In genomic region chr17:74972973-74973328, GRCh38 we compare ENCODE assay signal across 8 cellular contexts. TPM values are rescaled to one million over a fixed set of nuclear protein-coding genes. Genes with fewer than 3 reads are reported as not detected.
DNase-seq lines count a peak whose midpoint lies in the region; ATAC-seq, FAIRE-seq and TF ChIP-seq lines count a peak whose summit lies in the region.

No MANE protein-coding gene starts in this region.

- TF ChIP-seq POLR2A in HepG2 (IDR thresholded peaks at IDR 0.05; ENCODE audit: insufficient read depth in 1 of 2, low read depth in 2 of 2, low read length in 2 of 2): no peak

- H3K36me3 ChIP-seq in SK-N-SH (replicated peaks in 1 of 2; ENCODE audit: control insufficient read depth in 1 of 2, insufficient read depth in 2 of 2, low read length in 1 of 2) (no peaks in the 10 kb centered on the region), HepG2 (replicated peaks in 1 of 2; ENCODE audit: control insufficient read depth in 1 of 2, insufficient read depth in 2 of 2, low read length in 2 of 2) (no peaks in the 10 kb centered on the region)

- H3K9me3 Mint-ChIP-seq in activated naive CD8-positive, alpha-beta T cell treated with anti-CD3 and anti-CD28 coated beads, Interleukin-2, amount 10 ng/mL, durations not matched to agents 7 days and 5 days: no peaks in the 10 kb centered on the region

- no peak for TF ChIP-seq CTCF in SK-N-SH (IDR thresholded peaks at IDR 0.05)
- TF ChIP-seq CTCF in HepG2 (CRISPR knock-in tag; IDR thresholded peaks at IDR 0.05): no peak

- H3K36me3 Mint-ChIP-seq in activated naive CD8-positive, alpha-beta T cell treated with anti-CD3 and anti-CD28 coated beads, Interleukin-2, amount 10 ng/mL, durations not matched to agents 7 days and 5 days: no peaks in the 10 kb centered on the region

- peak overlapping the region; percentile 54 to 70 for H3K4me3 ChIP-seq in SK-N-SH (ENCODE audit: low read depth in 2 of 2, low read length in 1 of 2)
- H3K4me3 ChIP-seq in HepG2 (replicated peaks in 1 of 3; ENCODE audit: insufficient read depth in 1 of 3, low read depth in 2 of 3, low read length in 3 of 3): peak overlapping the region; percentile 67 to 83 (median 70); a peak in 5 of 6 replicates

- 16% methylated on average over 17 of the region's 17 CpGs for WGBS in SK-N-SH (ENCODE audit: low lambda C conversion rate)
- 38% methylated on average over 17 of the region's 17 CpGs for WGBS in HepG2 (ENCODE audit: low lambda C conversion rate)

- TF ChIP-seq RAD21 in SK-N-SH (IDR thresholded peaks at IDR 0.05; ENCODE audit: low read length): no peak
- TF ChIP-seq RAD21 in HepG2 (CRISPR knock-in tag; IDR thresholded peaks at IDR 0.05): no peak

- H3K27me3 Mint-ChIP-seq in activated naive CD8-positive, alpha-beta T cell treated with anti-CD3 and anti-CD28 coated beads, Interleukin-2, amount 10 ng/mL, durations not matched to agents 7 days and 5 days: peaks cover 44% of the 10 kb centered on the region

- H3K9me2 ChIP-seq in SK-N-SH: no peaks in the 10 kb centered on the region

- H3K27ac Mint-ChIP-seq in activated naive CD8-positive, alpha-beta T cell treated with anti-CD3 and anti-CD28 coated beads, Interleukin-2, amount 10 ng/mL, durations not matched to agents 7 days and 5 days: no peak overlapping the region

- intact Hi-C loops in HepG2 (cut with micrococcal nuclease; ENCODE audit: unreplicated experiment): no loop called here

- in situ Hi-C loops in HepG2 (cut with HindIII; ENCODE audit: extremely low pct_ligation_motif_present, low pct_unique_long_range_greater_than_20kb): no loop called here

- no peak overlapping the region for H3K27ac ChIP-seq in SK-N-SH (ENCODE audit: low read depth in 2 of 2, low read length in 1 of 2)
- H3K27ac ChIP-seq in HepG2 (ENCODE audit: extremely low read length, insufficient read depth, low read length): no peak overlapping the region
- H3K27ac ChIP-seq in temporal lobe (ENCODE audit: low read depth, low read length): peak overlapping the region; percentile 95

- ATAC-seq in SK-N-SH treated with all-trans-retinoic acid at 6 μM for 48 hours: no peak; the same call in 2 of the 3 replicates
- no peak for ATAC-seq in activated naive CD8-positive, alpha-beta T cell treated with anti-CD3 and anti-CD28 coated beads, Interleukin-2, amount 10 ng/mL, durations not matched to agents 7 days and 5 days (ENCODE audit: low read depth)
- ATAC-seq in HepG2: no peak
- ATAC-seq in GM18519 (IDR thresholded peaks at IDR 0.05; ENCODE audit: low FRiP score, unreplicated experiment): no peak

- H3K9ac ChIP-seq in SK-N-SH (no peak overlapping the region), HepG2 (ENCODE audit: insufficient read depth, low read depth, low read length) (no peak overlapping the region)

- H3K27me3 ChIP-seq in SK-N-SH (ENCODE audit: insufficient read depth) (peaks cover 26% of the 10 kb centered on the region), HepG2 (ENCODE audit: control insufficient read depth in 1 of 2, insufficient read depth in 2 of 2, low read length in 2 of 2) (peaks cover 5 to 54% of the 10 kb centered on the region in 2 experiments; a peak in 4 of 5 replicates)

- H3K4me3 Mint-ChIP-seq in activated naive CD8-positive, alpha-beta T cell treated with anti-CD3 and anti-CD28 coated beads, Interleukin-2, amount 10 ng/mL, durations not matched to agents 7 days and 5 days: peak overlapping the region; percentile 71

- no peaks in the 10 kb centered on the region for H3K79me2 ChIP-seq in SK-N-SH (ENCODE audit: insufficient read depth)
- no peaks in the 10 kb centered on the region for H3K79me2 ChIP-seq in HepG2 (ENCODE audit: insufficient read depth, low read length)

- H2AFZ ChIP-seq in SK-N-SH (ENCODE audit: low read depth): peak overlapping the region; percentile 44; the same call in 1 of the 2 replicates
- no peak overlapping the region for H2AFZ ChIP-seq in HepG2 (ENCODE audit: low read length)

- peaks cover 5% of the 10 kb centered on the region for H3F3A ChIP-seq in SK-N-SH (replicated peaks; ENCODE audit: insufficient read depth)

- FAIRE-seq in HepG2 (lab: Jason Lieb, UNC): no peak

- POLR2A ChIA-PET in SK-N-SH (lab: Yijun Ruan, JAX) (interaction anchor here (0.9 to 6.7 kb wide), 8 partner anchors 10 to 158 kb away, joined by 4 to 97 read pairs (median 14); partner anchors contain the start of genes ATP5PD, CDR2L, KCTD2 and MRPL58), HepG2 (lab: Yijun Ruan, JAX) (interaction anchor here (0.8 to 4.7 kb wide), 12 partner anchors 10 to 289 kb away, joined by 3 to 65 read pairs (median 11); partner anchors contain the start of genes CDR2L, FDXR, GGA3 and MRPL58)
- POLR2A ChIA-PET in activated naive CD8-positive, alpha-beta T cell treated with anti-CD3 and anti-CD28 coated beads, Interleukin-2, amount 10 ng/mL, durations not matched to agents 7 days and 5 days (lab: Charles Lee): interaction anchor here (0.6 to 1.7 kb wide), 7 partner anchors 11 to 231 kb away, joined by 3 to 7 read pairs (median 4); partner anchors contain the start of genes ARMC7 and MRPL58

- peak overlapping the region; percentile 96 for H3K4me2 ChIP-seq in SK-N-SH
- peak overlapping the region; percentile 87 for H3K4me2 ChIP-seq in HepG2 (ENCODE audit: low read depth, low read length)

- peaks cover 0 to 22% of the 10 kb centered on the region in 2 experiments; a peak in 1 of 4 replicates for H3K4me1 ChIP-seq in SK-N-SH (ENCODE audit: control insufficient read depth in 1 of 2, insufficient read depth in 2 of 2, low read depth in 1 of 2, low read length in 1 of 2)
- H3K4me1 ChIP-seq in HepG2 (ENCODE audit: insufficient read depth, low read length): peaks cover 54% of the 10 kb centered on the region

- DNase-seq in SK-N-SH (no peak), HepG2 (ENCODE audit: low spot score) (no peak), amniotic stem cell (lab: John Stamatoyannopoulos, UW) (no peak), NCI-H2107 treated with DMSO at 0.1 percent for 48 hours (lab: John Stamatoyannopoulos, UW; ENCODE audit: unreplicated experiment) (no peak)
- no peak for DNase-seq in activated naive CD8-positive, alpha-beta T cell treated with anti-CD3 and anti-CD28 coated beads, Interleukin-2, amount 10 ng/mL, durations not matched to agents 7 days and 5 days

- CTCF ChIA-PET in SK-N-SH (lab: Yijun Ruan, JAX): interaction anchor here (1.0 to 12.5 kb wide), 10 partner anchors 10 to 229 kb away, joined by 3 to 219 read pairs (median 4); partner anchors contain the start of genes CDR2L and MRPL58
- CTCF ChIA-PET in HepG2 (lab: Yijun Ruan, JAX; ENCODE audit: low intra/inter-chr PET ratio, low total read pairs): no interaction called here

- H3K4me1 Mint-ChIP-seq in activated naive CD8-positive, alpha-beta T cell treated with anti-CD3 and anti-CD28 coated beads, Interleukin-2, amount 10 ng/mL, durations not matched to agents 7 days and 5 days: peaks cover 3% of the 10 kb centered on the region

- no peaks in the 10 kb centered on the region for H4K20me1 ChIP-seq in SK-N-SH (ENCODE audit: insufficient read depth)
- H4K20me1 ChIP-seq in HepG2 (ENCODE audit: insufficient read depth, low read length): no peaks in the 10 kb centered on the region

- no TSS peak for BruUV-seq in HepG2 (replicated peaks; lab: Mats Ljungman, UMichigan)

- TF ChIP-seq EP300 in SK-N-SH (IDR thresholded peaks at IDR 0.05; ENCODE audit: borderline replicate concordance in 1 of 2, low read depth in 1 of 2, low read length in 1 of 2): no peak
- TF ChIP-seq EP300 in HepG2 (IDR thresholded peaks at IDR 0.05; ENCODE audit: low read depth in 2 of 2, low read length in 2 of 2): no peak
- TF ChIP-seq EP300 in HepG2 (CRISPR knock-in tag; IDR thresholded peaks at IDR 0.05; ENCODE audit: borderline replicate concordance): no peak

- no peaks in the 10 kb centered on the region for H3K9me3 ChIP-seq in SK-N-SH
- no peaks in the 10 kb centered on the region for H3K9me3 ChIP-seq in HepG2 (ENCODE audit: low read length)

RNA-seq across cellular contexts. Expression of gene HID1, which starts 0.4 kb away (rescaled TPM):
- polyA plus RNA-seq in SK-N-SH (2012; rRNA removed) (2.5 and 2.9 TPM in 2 replicates), HepG2 (2011; rRNA removed) (10.6 and 17.1 TPM in 2 replicates)
- polyA plus RNA-seq in SK-N-SH (2012; cell fraction: cytosol; rRNA removed): 1.3 and 2.2 TPM in 2 replicates
- 13.2 and 16.3 TPM in 2 replicates for polyA plus RNA-seq in SK-N-SH (2012; cell fraction: nucleus; rRNA removed)
- total RNA-seq in activated naive CD8-positive, alpha-beta T cell treated with anti-CD3 and anti-CD28 coated beads, Interleukin-2, amount 10 ng/mL, durations not matched to agents 7 days and 5 days: 1 to 10 TPM; 3.6 to 3.9 TPM
- total RNA-seq in HepG2 (2016; rRNA removed; fragmentation: Illumina TruSeq; extraction: Trizol) (1.7 and 2.1 TPM in 2 replicates), temporal lobe (16.7 TPM)
- 0.53 TPM in 1 of 2 replicates, not detected in the other for total RNA-seq in HepG2 (2016; cell fraction: cytosol; rRNA removed; fragmentation: Illumina TruSeq; extraction: Trizol; ENCODE audit: low read depth)
- total RNA-seq in HepG2 (2016; cell fraction: insoluble cytoplasmic fraction; rRNA removed; fragmentation: Illumina TruSeq; extraction: Trizol): 1.7 and 2.0 TPM in 2 replicates
- total RNA-seq in HepG2 (2016; cell fraction: membrane; rRNA removed; fragmentation: Illumina TruSeq; extraction: Trizol): 0.48 and 1.1 TPM in 2 replicates
- total RNA-seq in HepG2 (2016; cell fraction: nucleus; rRNA removed; fragmentation: Illumina TruSeq; extraction: Trizol): 1.4 and 3.5 TPM in 2 replicates
- polyA plus RNA-seq in HepG2 (2011; cell fraction: cytosol; rRNA removed): 3.8 and 4.4 TPM in 2 replicates
- polyA plus RNA-seq in HepG2 (2011; cell fraction: nucleus; rRNA removed): 65.2 and 76.6 TPM in 2 replicates
- polyA plus RNA-seq in HepG2 (2012): 6.0 and 18.4 TPM in 2 replicates
- polyA plus RNA-seq in HepG2 (2016; cell fraction: cytosol; fragmentation: Illumina TruSeq; extraction: Trizol; ENCODE audit: low read depth): 0.52 and 0.83 TPM in 2 replicates
- polyA plus RNA-seq in HepG2 (2016; cell fraction: insoluble cytoplasmic fraction; fragmentation: Illumina TruSeq; extraction: Trizol; ENCODE audit: low read depth): 2.4 and 3.5 TPM in 2 replicates
- polyA plus RNA-seq in HepG2 (2016; cell fraction: membrane; fragmentation: Illumina TruSeq; extraction: Trizol; ENCODE audit: low read depth): 1.6 and 1.8 TPM in 2 replicates
- 6.5 and 7.2 TPM in 2 replicates for polyA plus RNA-seq in HepG2 (2016; cell fraction: nucleus; fragmentation: Illumina TruSeq; extraction: Trizol; ENCODE audit: insufficient read depth, low read depth)
- polyA minus RNA-seq in HepG2 (2011; rRNA and poly(A)+ RNA removed; ENCODE audit: low replicate concordance): 0.19 and 15.2 TPM in 2 replicates
- polyA minus RNA-seq in HepG2 (2011; cell fraction: cytosol; rRNA and poly(A)+ RNA removed): 2.5 and 3.1 TPM in 2 replicates
- 8.4 and 9.3 TPM in 2 replicates for polyA minus RNA-seq in HepG2 (2011; cell fraction: nucleus; rRNA and poly(A)+ RNA removed)

RNA-seq across cellular contexts. Expression of gene CDR2L, which starts 14.5 kb away (rescaled TPM):
- polyA plus RNA-seq in SK-N-SH (2012; rRNA removed) (18.6 and 21.2 TPM in 2 replicates), HepG2 (2011; rRNA removed) (1.9 and 2.1 TPM in 2 replicates)
- polyA plus RNA-seq in SK-N-SH (2012; cell fraction: cytosol; rRNA removed): 9.6 and 15.3 TPM in 2 replicates
- 25.0 and 29.9 TPM in 2 replicates for polyA plus RNA-seq in SK-N-SH (2012; cell fraction: nucleus; rRNA removed)
- under 1 TPM; 0.11 to 0.14 TPM for total RNA-seq in activated naive CD8-positive, alpha-beta T cell treated with anti-CD3 and anti-CD28 coated beads, Interleukin-2, amount 10 ng/mL, durations not matched to agents 7 days and 5 days
- total RNA-seq in HepG2 (2016; rRNA removed; fragmentation: Illumina TruSeq; extraction: Trizol) (1.9 and 2.1 TPM in 2 replicates), temporal lobe (5.9 TPM)
- total RNA-seq in HepG2 (2016; cell fraction: cytosol; rRNA removed; fragmentation: Illumina TruSeq; extraction: Trizol; ENCODE audit: low read depth): 0.62 and 0.81 TPM in 2 replicates
- total RNA-seq in HepG2 (2016; cell fraction: insoluble cytoplasmic fraction; rRNA removed; fragmentation: Illumina TruSeq; extraction: Trizol): 1.8 and 2.1 TPM in 2 replicates
- total RNA-seq in HepG2 (2016; cell fraction: membrane; rRNA removed; fragmentation: Illumina TruSeq; extraction: Trizol): 2.5 and 2.7 TPM in 2 replicates
- total RNA-seq in HepG2 (2016; cell fraction: nucleus; rRNA removed; fragmentation: Illumina TruSeq; extraction: Trizol): 1.7 TPM in 2 replicates
- polyA plus RNA-seq in HepG2 (2011; cell fraction: cytosol; rRNA removed): 1.3 and 2.5 TPM in 2 replicates
- polyA plus RNA-seq in HepG2 (2011; cell fraction: nucleus; rRNA removed): 3.2 and 3.4 TPM in 2 replicates
- 0.63 and 2.1 TPM in 2 replicates for polyA plus RNA-seq in HepG2 (2012)
- 0.72 and 1.0 TPM in 2 replicates for polyA plus RNA-seq in HepG2 (2016; cell fraction: cytosol; fragmentation: Illumina TruSeq; extraction: Trizol; ENCODE audit: low read depth)
- 2.8 and 3.4 TPM in 2 replicates for polyA plus RNA-seq in HepG2 (2016; cell fraction: insoluble cytoplasmic fraction; fragmentation: Illumina TruSeq; extraction: Trizol; ENCODE audit: low read depth)
- polyA plus RNA-seq in HepG2 (2016; cell fraction: membrane; fragmentation: Illumina TruSeq; extraction: Trizol; ENCODE audit: low read depth): 2.1 and 2.5 TPM in 2 replicates
- polyA plus RNA-seq in HepG2 (2016; cell fraction: nucleus; fragmentation: Illumina TruSeq; extraction: Trizol; ENCODE audit: insufficient read depth, low read depth): 3.0 and 3.9 TPM in 2 replicates
- 3.6 and 20.5 TPM in 2 replicates for polyA minus RNA-seq in HepG2 (2011; rRNA and poly(A)+ RNA removed; ENCODE audit: low replicate concordance)
- 1.3 and 2.9 TPM in 2 replicates for polyA minus RNA-seq in HepG2 (2011; cell fraction: cytosol; rRNA and poly(A)+ RNA removed)
- polyA minus RNA-seq in HepG2 (2011; cell fraction: nucleus; rRNA and poly(A)+ RNA removed): 0.50 and 0.90 TPM in 2 replicates

RNA-seq across cellular contexts. Expression of gene OTOP3, which starts 37.3 kb away (rescaled TPM):
- polyA plus RNA-seq in SK-N-SH (2012; rRNA removed) (not detected in 2 replicates), HepG2 (2011; rRNA removed) (not detected in 2 replicates)
- polyA plus RNA-seq in SK-N-SH (2012; cell fraction: cytosol; rRNA removed): not detected in 2 replicates
- polyA plus RNA-seq in SK-N-SH (2012; cell fraction: nucleus; rRNA removed): not detected in 2 replicates
- total RNA-seq in activated naive CD8-positive, alpha-beta T cell treated with anti-CD3 and anti-CD28 coated beads, Interleukin-2, amount 10 ng/mL, durations not matched to agents 7 days and 5 days: not detected
- total RNA-seq in HepG2 (2016; rRNA removed; fragmentation: Illumina TruSeq; extraction: Trizol) (not detected in 2 replicates), temporal lobe (not detected)
- total RNA-seq in HepG2 (2016; cell fraction: cytosol; rRNA removed; fragmentation: Illumina TruSeq; extraction: Trizol; ENCODE audit: low read depth): not detected in 2 replicates
- total RNA-seq in HepG2 (2016; cell fraction: insoluble cytoplasmic fraction; rRNA removed; fragmentation: Illumina TruSeq; extraction: Trizol): not detected in 2 replicates
- total RNA-seq in HepG2 (2016; cell fraction: membrane; rRNA removed; fragmentation: Illumina TruSeq; extraction: Trizol): not detected in 2 replicates
- not detected in 2 replicates for total RNA-seq in HepG2 (2016; cell fraction: nucleus; rRNA removed; fragmentation: Illumina TruSeq; extraction: Trizol)
- polyA plus RNA-seq in HepG2 (2011; cell fraction: cytosol; rRNA removed): not detected in 2 replicates
- not detected in 2 replicates for polyA plus RNA-seq in HepG2 (2011; cell fraction: nucleus; rRNA removed)
- not detected in 2 replicates for polyA plus RNA-seq in HepG2 (2012)
- polyA plus RNA-seq in HepG2 (2016; cell fraction: cytosol; fragmentation: Illumina TruSeq; extraction: Trizol; ENCODE audit: low read depth): not detected in 2 replicates
- polyA plus RNA-seq in HepG2 (2016; cell fraction: insoluble cytoplasmic fraction; fragmentation: Illumina TruSeq; extraction: Trizol; ENCODE audit: low read depth): not detected in 2 replicates
- polyA plus RNA-seq in HepG2 (2016; cell fraction: membrane; fragmentation: Illumina TruSeq; extraction: Trizol; ENCODE audit: low read depth): not detected in 2 replicates
- polyA plus RNA-seq in HepG2 (2016; cell fraction: nucleus; fragmentation: Illumina TruSeq; extraction: Trizol; ENCODE audit: insufficient read depth, low read depth): not detected in 2 replicates
- not detected in 2 replicates for polyA minus RNA-seq in HepG2 (2011; rRNA and poly(A)+ RNA removed; ENCODE audit: low replicate concordance)
- polyA minus RNA-seq in HepG2 (2011; cell fraction: cytosol; rRNA and poly(A)+ RNA removed): not detected in 2 replicates
- polyA minus RNA-seq in HepG2 (2011; cell fraction: nucleus; rRNA and poly(A)+ RNA removed): not detected in 2 replicates

RNA-seq across cellular contexts. Expression of gene MRPL58, which starts 39.5 kb away (rescaled TPM):
- polyA plus RNA-seq in SK-N-SH (2012; rRNA removed) (87.3 and 89.2 TPM in 2 replicates), HepG2 (2011; rRNA removed) (39.7 and 44.9 TPM in 2 replicates)
- 86.8 and 89.7 TPM in 2 replicates for polyA plus RNA-seq in SK-N-SH (2012; cell fraction: cytosol; rRNA removed)
- polyA plus RNA-seq in SK-N-SH (2012; cell fraction: nucleus; rRNA removed): 31.8 and 37.9 TPM in 2 replicates
- 10 to 100 TPM; 32.2 to 36.2 TPM for total RNA-seq in activated naive CD8-positive, alpha-beta T cell treated with anti-CD3 and anti-CD28 coated beads, Interleukin-2, amount 10 ng/mL, durations not matched to agents 7 days and 5 days
- total RNA-seq in HepG2 (2016; rRNA removed; fragmentation: Illumina TruSeq; extraction: Trizol) (68.9 and 101 TPM in 2 replicates), temporal lobe (8.6 TPM)
- 22.8 and 26.1 TPM in 2 replicates for total RNA-seq in HepG2 (2016; cell fraction: cytosol; rRNA removed; fragmentation: Illumina TruSeq; extraction: Trizol; ENCODE audit: low read depth)
- total RNA-seq in HepG2 (2016; cell fraction: insoluble cytoplasmic fraction; rRNA removed; fragmentation: Illumina TruSeq; extraction: Trizol): 68.9 and 107 TPM in 2 replicates
- 25.3 and 26.8 TPM in 2 replicates for total RNA-seq in HepG2 (2016; cell fraction: membrane; rRNA removed; fragmentation: Illumina TruSeq; extraction: Trizol)
- 19.6 and 20.1 TPM in 2 replicates for total RNA-seq in HepG2 (2016; cell fraction: nucleus; rRNA removed; fragmentation: Illumina TruSeq; extraction: Trizol)
- polyA plus RNA-seq in HepG2 (2011; cell fraction: cytosol; rRNA removed): 48.5 and 51.2 TPM in 2 replicates
- 12.5 and 12.9 TPM in 2 replicates for polyA plus RNA-seq in HepG2 (2011; cell fraction: nucleus; rRNA removed)
- 31.5 and 33.0 TPM in 2 replicates for polyA plus RNA-seq in HepG2 (2012)
- 17.5 and 19.1 TPM in 2 replicates for polyA plus RNA-seq in HepG2 (2016; cell fraction: cytosol; fragmentation: Illumina TruSeq; extraction: Trizol; ENCODE audit: low read depth)
- 94.5 and 112 TPM in 2 replicates for polyA plus RNA-seq in HepG2 (2016; cell fraction: insoluble cytoplasmic fraction; fragmentation: Illumina TruSeq; extraction: Trizol; ENCODE audit: low read depth)
- 18.1 and 20.4 TPM in 2 replicates for polyA plus RNA-seq in HepG2 (2016; cell fraction: membrane; fragmentation: Illumina TruSeq; extraction: Trizol; ENCODE audit: low read depth)
- 39.1 and 44.7 TPM in 2 replicates for polyA plus RNA-seq in HepG2 (2016; cell fraction: nucleus; fragmentation: Illumina TruSeq; extraction: Trizol; ENCODE audit: insufficient read depth, low read depth)
- polyA minus RNA-seq in HepG2 (2011; rRNA and poly(A)+ RNA removed; ENCODE audit: low replicate concordance): 22.4 and 24.3 TPM in 2 replicates
- 14.2 and 15.5 TPM in 2 replicates for polyA minus RNA-seq in HepG2 (2011; cell fraction: cytosol; rRNA and poly(A)+ RNA removed)
- polyA minus RNA-seq in HepG2 (2011; cell fraction: nucleus; rRNA and poly(A)+ RNA removed): 6.1 and 8.4 TPM in 2 replicates

RNA-seq across cellular contexts. Expression of gene OTOP2, which starts 48.9 kb away (rescaled TPM):
- polyA plus RNA-seq in SK-N-SH (2012; rRNA removed) (not detected in 2 replicates), HepG2 (2011; rRNA removed) (not detected in 2 replicates)
- not detected in 2 replicates for polyA plus RNA-seq in SK-N-SH (2012; cell fraction: cytosol; rRNA removed)
- polyA plus RNA-seq in SK-N-SH (2012; cell fraction: nucleus; rRNA removed): not detected in 2 replicates
- total RNA-seq in activated naive CD8-positive, alpha-beta T cell treated with anti-CD3 and anti-CD28 coated beads, Interleukin-2, amount 10 ng/mL, durations not matched to agents 7 days and 5 days: not detected
- total RNA-seq in HepG2 (2016; rRNA removed; fragmentation: Illumina TruSeq; extraction: Trizol) (not detected in 2 replicates), temporal lobe (not detected)
- total RNA-seq in HepG2 (2016; cell fraction: cytosol; rRNA removed; fragmentation: Illumina TruSeq; extraction: Trizol; ENCODE audit: low read depth): not detected in 2 replicates
- not detected in 2 replicates for total RNA-seq in HepG2 (2016; cell fraction: insoluble cytoplasmic fraction; rRNA removed; fragmentation: Illumina TruSeq; extraction: Trizol)
- total RNA-seq in HepG2 (2016; cell fraction: membrane; rRNA removed; fragmentation: Illumina TruSeq; extraction: Trizol): not detected in 2 replicates
- total RNA-seq in HepG2 (2016; cell fraction: nucleus; rRNA removed; fragmentation: Illumina TruSeq; extraction: Trizol): not detected in 2 replicates
- not detected in 2 replicates for polyA plus RNA-seq in HepG2 (2011; cell fraction: cytosol; rRNA removed)
- 0.06 TPM in 1 of 2 replicates, not detected in the other for polyA plus RNA-seq in HepG2 (2011; cell fraction: nucleus; rRNA removed)
- not detected in 2 replicates for polyA plus RNA-seq in HepG2 (2012)
- not detected in 2 replicates for polyA plus RNA-seq in HepG2 (2016; cell fraction: cytosol; fragmentation: Illumina TruSeq; extraction: Trizol; ENCODE audit: low read depth)
- not detected in 2 replicates for polyA plus RNA-seq in HepG2 (2016; cell fraction: insoluble cytoplasmic fraction; fragmentation: Illumina TruSeq; extraction: Trizol; ENCODE audit: low read depth)
- polyA plus RNA-seq in HepG2 (2016; cell fraction: membrane; fragmentation: Illumina TruSeq; extraction: Trizol; ENCODE audit: low read depth): not detected in 2 replicates
- not detected in 2 replicates for polyA plus RNA-seq in HepG2 (2016; cell fraction: nucleus; fragmentation: Illumina TruSeq; extraction: Trizol; ENCODE audit: insufficient read depth, low read depth)
- polyA minus RNA-seq in HepG2 (2011; rRNA and poly(A)+ RNA removed; ENCODE audit: low replicate concordance): not detected in 2 replicates
- not detected in 2 replicates for polyA minus RNA-seq in HepG2 (2011; cell fraction: cytosol; rRNA and poly(A)+ RNA removed)
- polyA minus RNA-seq in HepG2 (2011; cell fraction: nucleus; rRNA and poly(A)+ RNA removed): not detected in 2 replicates

Comparison
In these comparisons a context has a peak if more than half of its experiments do, and no peak if none do; other contexts are left out.
1. Of the 25 proteins assayed by ChIP-seq in both HepG2 and SK-N-SH: peak only in HepG2: none; only in SK-N-SH: MXI1 and SIN3A; in both: none; in neither: 23.